In the genomic region with DNA sequence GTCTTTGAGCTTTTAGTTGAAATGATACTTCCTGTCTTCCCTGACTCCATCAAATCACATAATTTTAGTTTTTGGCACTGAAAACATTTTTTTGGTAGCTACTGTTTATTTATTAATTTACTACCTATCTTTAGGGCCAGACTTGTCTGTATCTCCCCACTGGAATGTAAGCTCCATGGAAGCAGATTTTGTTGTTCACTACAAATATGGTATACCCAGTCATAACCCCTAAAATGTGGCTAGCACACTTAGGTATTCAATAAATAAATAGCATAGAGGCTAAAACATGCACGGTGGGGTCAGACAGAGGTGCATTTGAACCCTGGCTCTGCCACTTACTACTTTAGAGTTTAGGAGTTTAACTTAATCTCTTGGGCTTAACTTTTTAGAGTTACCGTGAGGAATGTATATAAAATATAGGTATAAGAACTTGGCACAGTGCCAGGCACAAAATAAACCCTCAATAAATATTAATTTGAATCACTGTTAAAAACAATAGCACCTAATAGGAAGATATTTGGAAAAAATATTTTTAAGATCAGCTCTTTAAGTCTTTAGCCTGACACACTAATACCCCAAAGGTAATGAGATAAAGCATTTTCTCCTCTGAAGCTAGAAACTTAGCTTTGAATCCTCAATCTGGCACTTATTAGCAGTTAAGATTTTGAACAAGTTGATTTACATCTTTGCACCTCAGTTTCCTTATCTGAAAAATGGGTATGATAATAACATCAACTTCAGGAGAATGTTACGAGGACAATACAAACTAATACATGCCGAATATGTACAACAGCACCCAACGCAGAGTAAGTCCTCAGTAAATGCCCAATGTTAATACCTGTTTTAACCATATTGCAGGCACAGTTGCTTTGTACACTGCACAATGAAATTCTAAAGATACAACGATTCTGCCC, we compare ENCODE assay signal across 23 cellular contexts.
"Had no signal": no experiment of that assay in that cellular context is flagged by ENCODE, and none has a peak within 500 bp of the region (broad histone marks: within the 10 kb centered on the region; RNA-seq: fewer than 3 reads in every experiment).

No MANE protein-coding gene starts in this region.

- DNase-seq: activated CD4-positive, alpha-beta memory T cell treated with anti-CD3 and anti-CD28 coated beads, Interleukin-2, amount 10 ng/mL, durations not matched to agents 7 days and 5 days; activated CD4-positive, alpha-beta T cell treated with anti-CD3 and anti-CD28 coated beads for 4 hours; activated CD4-positive, CD25-positive, alpha-beta regulatory T cell; activated effector memory CD4-positive, alpha-beta T cell treated with Interleukin-2 at 50 U/mL for 16 hours; activated naive CD4-positive, alpha-beta T cell treated with anti-CD3 and anti-CD28 coated beads for 36 hours; activated naive CD8-positive, alpha-beta T cell treated with anti-CD3 and anti-CD28 coated beads, Interleukin-2, amount 10 ng/mL, durations not matched to agents 7 days and 5 days; activated T-cell treated with anti-CD3 and anti-CD28 coated beads, Interleukin-2, amount 50 U/mL, for 72 hours; amniotic stem cell; cerebellar nuclear complex; erythroblast; foreskin fibroblast; glutamatergic neuron; immature natural killer cell; left ventricle myocardium inferior; natural killer cell; ovary; stimulated activated CD4-positive, alpha-beta T cell treated with anti-CD3 and anti-CD28 coated beads, Interleukin-4, amount 100 ng/mL, for 4 hours; stimulated activated naive CD8-positive, alpha-beta T cell treated with anti-CD3 and anti-CD28 coated beads, Interleukin-15, amount 100 ng/mL, for 72 hours; T-helper 17 cell had no signal

- H2AFZ ChIP-seq: hepatocyte had no signal

- H3K79me2 ChIP-seq: hepatocyte had no signal

- ATAC-seq: activated T-cell treated with anti-CD3 and anti-CD28 coated beads, Interleukin-2, amount 50 U/mL, for 72 hours; natural killer cell; stimulated activated naive CD8-positive, alpha-beta T cell treated with anti-CD3 and anti-CD28 coated beads, Interleukin-15, amount 100 ng/mL, for 72 hours; T-helper 17 cell had no signal

- H3K36me3 ChIP-seq: ovary, prostate gland had no signal

- FAIRE-seq: urothelium cell line had no signal

- H3K4me3 ChIP-seq: hepatocyte, left ventricle myocardium inferior, ovary, prostate gland, tibial nerve had no signal

- H3K9me3 ChIP-seq: left ventricle myocardium inferior, ovary, prostate gland, tibial nerve had no signal

- H3K4me1 ChIP-seq: left ventricle myocardium inferior, prostate gland, tibial nerve had no signal

- H3K27ac ChIP-seq: hepatocyte, left ventricle myocardium inferior, ovary, prostate gland, tibial nerve had no signal

- H3K4me2 ChIP-seq: hepatocyte had no signal

- H3K27me3 ChIP-seq: hepatocyte, ovary, tibial nerve had no signal
